Comparison of ENCODE assay signal across 9 cellular contexts in genomic region chr22:43826142-43827093, GRCh38. TPM values are rescaled to one million over a fixed set of nuclear protein-coding genes. Genes with fewer than 3 reads are reported as not detected.
DNase-seq lines count a peak whose midpoint lies in the region; ATAC-seq and TF ChIP-seq lines count a peak whose summit lies in the region.
"Had no signal": no experiment of that assay in that cellular context is flagged by ENCODE, and none has a peak within 500 bp of the region (broad histone marks: within the 10 kb centered on the region; RNA-seq: fewer than 3 reads in every experiment).

No MANE protein-coding gene starts in this region.

- intact Hi-C loops in heart left ventricle (cut with DNase I) (loop anchor here in 7 of 10 donors (2.0 to 10.0 kb wide), 6 partner anchors 61 to 592 kb away; no protein-coding TSS in a partner anchor), left ventricle myocardium superior (cut with micrococcal nuclease) (no loop called here), upper lobe of right lung (cut with DNase I) (loop anchor here (10.0 kb wide), 1 partner anchor 432 kb away; no protein-coding TSS in a partner anchor)

- H3K27ac ChIP-seq in heart left ventricle: peak overlapping the region in 1 of 12 donors; percentile 1
- peak overlapping the region; percentile 72 for H3K27ac ChIP-seq in RWPE1
- no peak overlapping the region for H3K27ac ChIP-seq in upper lobe of right lung

- no peaks in the 10 kb centered on the region for H3K36me3 ChIP-seq in heart left ventricle
- H3K36me3 ChIP-seq in upper lobe of right lung: no peaks in the 10 kb centered on the region

- H3K4me3 ChIP-seq in heart left ventricle (no peak overlapping the region), upper lobe of right lung (no peak overlapping the region)

- POLR2A ChIA-PET in RWPE1 (lab: Yijun Ruan, JAX; ENCODE audit: low non-redundant PET): no interaction called here

- ATAC-seq in heart left ventricle (no peak), left ventricle myocardium superior (no peak), upper lobe of right lung (peak; percentile 6)

- peak in 8 of 12 donors; percentile 7 to 41 (median 27) for TF ChIP-seq CTCF in heart left ventricle (IDR thresholded peaks at IDR 0.05)
- TF ChIP-seq CTCF in RWPE1 (conservative IDR thresholded peaks at IDR 0.05; ENCODE audit: low read depth): peak; percentile 29
- TF ChIP-seq CTCF in upper lobe of right lung (IDR thresholded peaks at IDR 0.05): peak; percentile 34

- CTCF ChIA-PET in RWPE1 (lab: Yijun Ruan, JAX): interaction anchor here (0.7 to 1.0 kb wide), 5 partner anchors 11 to 924 kb away, joined by 3 to 4 read pairs (median 3); no protein-coding TSS in a partner anchor

- no peaks in the 10 kb centered on the region for H3K9me3 ChIP-seq in heart left ventricle
- H3K9me3 ChIP-seq in upper lobe of right lung: no peaks in the 10 kb centered on the region

- DNase-seq in heart left ventricle (peak in 1 of 5 donors; percentile 25), left ventricle myocardium superior (no peak), RWPE1 (ENCODE audit: low spot score) (peak; percentile 63), hepatic stellate cell (ENCODE audit: low spot score) (peak; percentile 69), upper lobe of right lung (peak; percentile 53), ecto neural progenitor cell (ENCODE audit: low spot score) (no peak), SW 1271 (lab: John Stamatoyannopoulos, UW) (no peak), NCI-H1092 treated with DMSO at 0.1 percent for 48 hours (lab: John Stamatoyannopoulos, UW) (no peak)
- DNase-seq: GF-D8 had no signal

- WGBS in heart left ventricle, 4 donors: 51 to 64% (median 55%) methylated on average over 19 of the region's 19 CpGs

- no peak for TF ChIP-seq POLR2A in heart left ventricle (IDR thresholded peaks at IDR 0.05)

- peaks cover 0 to 21% (median 0%) of the 10 kb centered on the region in 9 donors for H3K27me3 ChIP-seq in heart left ventricle
- no peaks in the 10 kb centered on the region for H3K27me3 ChIP-seq in upper lobe of right lung

- H3K4me1 ChIP-seq in heart left ventricle: peaks cover 0 to 28% (median 18%) of the 10 kb centered on the region in 12 donors
- peaks cover 3% of the 10 kb centered on the region for H3K4me1 ChIP-seq in upper lobe of right lung

RNA-seq across cellular contexts. Expression of gene EFCAB6, which starts 14.3 kb away (rescaled TPM):
- total RNA-seq in heart left ventricle (1 to 10 TPM in 8 of 9 donors, under 1 TPM in 1; 0.89 to 2.3 (median 1.6) TPM), left ventricle myocardium superior (1.5 TPM), upper lobe of right lung (3.6 TPM)
- under 1 TPM; 0.53 to 0.65 TPM for polyA plus RNA-seq in heart left ventricle

RNA-seq across cellular contexts. Expression of gene SULT4A1, which starts 35.9 kb away (rescaled TPM):
- total RNA-seq in heart left ventricle (under 1 TPM in 3 of 9 donors, not detected in 6; 0.07 to 0.92 (median 0.21) TPM), left ventricle myocardium superior (0.45 TPM), upper lobe of right lung (not detected)
- polyA plus RNA-seq in heart left ventricle: under 1 TPM; 0.19 to 0.24 TPM

Comparison
In these comparisons a context has a peak if more than half of its experiments do, and no peak if none do; other contexts are left out.
1. DNase-seq: peak in RWPE1 (single experiment), hepatic stellate cell (single experiment) and upper lobe of right lung (single experiment); none in left ventricle myocardium superior (single experiment), ecto neural progenitor cell (single experiment), SW 1271 (0 of 2) and NCI-H1092 treated with DMSO at 0.1 percent for 48 hours (single experiment).
2. Peak in every context shown above with its lines, with median percentiles within 50 percentile points of each other: CTCF ChIP-seq.